8 cellular contexts compared by ENCODE assay signal in genomic region chr3:101693540-101693939, GRCh38. TPM values are rescaled to one million over a fixed set of nuclear protein-coding genes. Genes with fewer than 3 reads are reported as not detected.
A peak's percentile ranks its signal among the peaks of the same experiment; 100 is the strongest.
DNase-seq lines count a peak whose midpoint lies in the region; ATAC-seq and TF ChIP-seq lines count a peak whose summit lies in the region.
"Not testable (repeated sequence)": the region's sequence is repeated elsewhere in the genome, so short reads cannot be mapped to it uniquely, and the experiment has no call there.

No MANE protein-coding gene starts in this region.

- not testable (repeated sequence) for H3K23ac ChIP-seq in H9 (ENCODE audit: insufficient read length, low read depth, low read length)

- not testable (repeated sequence) for H3T11ph ChIP-seq in H9 (ENCODE audit: low read length)

- not testable (repeated sequence) for BruUV-seq in A673 (replicated peaks; lab: Mats Ljungman, UMichigan)

- H3K79me1 ChIP-seq in H9 (ENCODE audit: insufficient read depth, low read depth, low read length, poor library complexity, severe bottlenecking) = not testable (repeated sequence)

- H2BK120ac ChIP-seq in H9 (ENCODE audit: low read depth, low read length, poor library complexity, severe bottlenecking) = not testable (repeated sequence)

- not testable (repeated sequence) for H3K18ac ChIP-seq in H9 (ENCODE audit: insufficient read length, low read depth, low read length)

- not testable (repeated sequence) for H3K79me2 ChIP-seq in H9 (ENCODE audit: insufficient read depth, low read length)

- intact Hi-C loops in A673 (cut with micrococcal nuclease; ENCODE audit: unreplicated experiment) = loop anchor here (10.0 kb wide), 1 partner anchor 821 kb away; no protein-coding TSS in a partner anchor
- intact Hi-C loops in breast epithelium (cut with DNase I; ENCODE audit: low total_unique reads); left ventricle myocardium superior (cut with micrococcal nuclease): not testable (repeated sequence)

- H4K20me1 ChIP-seq in H9 (ENCODE audit: control insufficient read depth, insufficient read depth, insufficient read length) = not testable (repeated sequence)

- H2AK5ac ChIP-seq in H9 (ENCODE audit: insufficient read length, low read length) = not testable (repeated sequence)

- not testable (repeated sequence) for H3K4ac ChIP-seq in H9 (ENCODE audit: low read depth, low read length)

- H2BK15ac ChIP-seq in H9 (ENCODE audit: low read depth, low read length) = not testable (repeated sequence)

- not testable (repeated sequence) for H2BK12ac ChIP-seq in H9 (ENCODE audit: insufficient read length, low read depth, low read length)

- peak; percentile 72 for ATAC-seq in HG03565 (IDR thresholded peaks at IDR 0.05; ENCODE audit: unreplicated experiment)
- ATAC-seq in left ventricle myocardium superior = peak; percentile 71

- H3K36me3 ChIP-seq in A673 (ENCODE audit: insufficient read depth, low read length, poor library complexity, severe bottlenecking); breast epithelium: not testable (repeated sequence)

- H3K9ac ChIP-seq in H9 (ENCODE audit: extremely low read depth, insufficient read length, low read length) = not testable (repeated sequence)

- not testable (repeated sequence) for H3K9me3 Mint-ChIP-seq in H9

- not testable (repeated sequence) for H3K4me2 ChIP-seq in H9 (ENCODE audit: insufficient read depth, insufficient read length, low read length)

- not testable (repeated sequence) for H4K91ac ChIP-seq in H9 (ENCODE audit: insufficient read length, low read depth, low read length)

- H3K4me1 Mint-ChIP-seq in H9 = peaks cover 35 to 36% of the 10 kb centered on the region in 2 experiments

- not testable (repeated sequence) for H3K23me2 ChIP-seq in H9 (ENCODE audit: insufficient read length, low read depth, low read length, poor library complexity, severe bottlenecking)

- POLR2A ChIA-PET in A673 (lab: Charles Lee; ENCODE audit: low non-redundant PET) = not testable (repeated sequence)

- CTCF ChIA-PET in A673 (lab: Charles Lee) = not testable (repeated sequence)

- not testable (repeated sequence) for H2AFZ ChIP-seq in H9 (ENCODE audit: low read length)

- not testable (repeated sequence) for H3K4me3 ChIP-seq in A673 (ENCODE audit: low read depth, low read length, poor library complexity, severe bottlenecking); breast epithelium

- not testable (repeated sequence) for H4K5ac ChIP-seq in H9 (ENCODE audit: insufficient read length, low read depth, low read length)

- not testable (repeated sequence) for H3K56ac ChIP-seq in H9 (ENCODE audit: insufficient read length, low read depth, low read length)

- not testable (repeated sequence) for H4K8ac ChIP-seq in H9 (replicated peaks; ENCODE audit: insufficient read length, low read depth, low read length)

- no CpG with 5 or more reads among the region's 13 CpGs for WGBS in H9 (ENCODE audit: extremely low coverage, insufficient read length, low lambda C conversion rate)

- H3K27me3 Mint-ChIP-seq in H9 (ENCODE audit: low read depth) = not testable (repeated sequence)

- H3K27ac ChIP-seq in A673 (ENCODE audit: low read depth, low read length, poor library complexity, severe bottlenecking); H9 (ENCODE audit: insufficient read length, low read depth, low read length); breast epithelium: not testable (repeated sequence)

- TF ChIP-seq POLR2A in breast epithelium (IDR thresholded peaks at IDR 0.05) = not testable (repeated sequence)

- H3K14ac ChIP-seq in H9 (ENCODE audit: insufficient read depth, low read length) = not testable (repeated sequence)

- H3K4me1 ChIP-seq in A673 (ENCODE audit: insufficient read depth, low read length, poor library complexity, severe bottlenecking) = peaks cover 19% of the 10 kb centered on the region
- not testable (repeated sequence) for H3K4me1 ChIP-seq in H9 (ENCODE audit: insufficient read depth, low read length); breast epithelium

- H3K27me3 ChIP-seq in A673 (replicated peaks; ENCODE audit: insufficient read depth, low read depth, low read length, poor library complexity); H9 (ENCODE audit: insufficient read depth, low read length); breast epithelium: not testable (repeated sequence)

- in situ Hi-C loops in GM13976 (cut with MboI; ENCODE audit: low sequenced_read_pairs, unreplicated experiment) = not testable (repeated sequence)

- TF ChIP-seq CTCF in A673 (conservative IDR thresholded peaks at IDR 0.05; ENCODE audit: low read depth, low read length) = peak; percentile 63
- peak; percentile 56 for TF ChIP-seq CTCF in GM13976 (IDR thresholded peaks at IDR 0.05; ENCODE audit: borderline replicate concordance, control extremely low read depth, extremely low read depth, insufficient read depth, missing control alignments)
- TF ChIP-seq CTCF in H9 (conservative IDR thresholded peaks at IDR 0.05) = peak; percentile 68
- TF ChIP-seq CTCF in breast epithelium (IDR thresholded peaks at IDR 0.05) = peak in 2 of 3 donors; percentile 17 to 30

- DNase-seq in A673 (ENCODE audit: low spot score) (peak; percentile 81), H9 (peak; percentile 76), T-helper 2 cell (peak in 3 of 5 experiments; percentile 20 to 57 (median 23)), left ventricle myocardium superior (peak; percentile 36), non-pigmented ciliary epithelial cell (ENCODE audit: low read depth) (peak; percentile 26)
- not testable (repeated sequence) for DNase-seq in GM13976 (ENCODE audit: low spot score); breast epithelium (ENCODE audit: low spot score in 2 of 2)

- H2BK20ac ChIP-seq in H9 (ENCODE audit: low read depth, low read length, poor library complexity, severe bottlenecking) = not testable (repeated sequence)

- peak overlapping the region in 1 of 2 experiments; percentile 69; a peak in 2 of 5 replicates for H3K4me3 Mint-ChIP-seq in H9

- H3K27ac Mint-ChIP-seq in H9 = peak overlapping the region in 1 of 3 experiments; percentile 61; a peak in 2 of 7 replicates

- H3K36me3 Mint-ChIP-seq in H9 (ENCODE audit: insufficient read depth in 1 of 3, low read depth in 3 of 3) = not testable (repeated sequence)

- not testable (repeated sequence) for H2BK5ac ChIP-seq in H9 (ENCODE audit: insufficient read length, low read length)

- H3K9me3 ChIP-seq in A673 (ENCODE audit: low read depth, low read length, poor library complexity, severe bottlenecking); H9 (ENCODE audit: control insufficient read depth, low read depth, low read length); breast epithelium: not testable (repeated sequence)

RNA-seq across cellular contexts. Expression of gene RPL24, which starts 7.0 kb away (rescaled TPM):
- total RNA-seq in A673 (2021) = 1,099 and 1,147 TPM in 2 replicates
- total RNA-seq in H9 (2021) = 1,904 and 1,919 TPM in 2 replicates
- 1,000 to 10,000 TPM; 1,294 to 2,381 (median 2,029) TPM for total RNA-seq in breast epithelium
- total RNA-seq in left ventricle myocardium superior = 816 TPM

RNA-seq across cellular contexts. Expression of gene ZBTB11, which starts 16.6 kb away (rescaled TPM):
- total RNA-seq in A673 (2021) (21.7 and 22.4 TPM in 2 replicates), H9 (2021) (14.8 and 15.8 TPM in 2 replicates), breast epithelium (10 to 100 TPM; 23.4 to 38.2 (median 25.9) TPM), left ventricle myocardium superior (12.0 TPM)

RNA-seq across cellular contexts. Expression of gene CEP97, which starts 30.9 kb away (rescaled TPM):
- 19.7 and 23.8 TPM in 2 replicates for total RNA-seq in A673 (2021)
- total RNA-seq in H9 (2021) = 12.4 and 13.9 TPM in 2 replicates
- 10 to 100 TPM in 2 of 3 donors, 1 to 10 TPM in 1; 7.4 to 13.2 (median 12.1) TPM for total RNA-seq in breast epithelium
- 6.5 TPM for total RNA-seq in left ventricle myocardium superior
